In the genomic region with DNA sequence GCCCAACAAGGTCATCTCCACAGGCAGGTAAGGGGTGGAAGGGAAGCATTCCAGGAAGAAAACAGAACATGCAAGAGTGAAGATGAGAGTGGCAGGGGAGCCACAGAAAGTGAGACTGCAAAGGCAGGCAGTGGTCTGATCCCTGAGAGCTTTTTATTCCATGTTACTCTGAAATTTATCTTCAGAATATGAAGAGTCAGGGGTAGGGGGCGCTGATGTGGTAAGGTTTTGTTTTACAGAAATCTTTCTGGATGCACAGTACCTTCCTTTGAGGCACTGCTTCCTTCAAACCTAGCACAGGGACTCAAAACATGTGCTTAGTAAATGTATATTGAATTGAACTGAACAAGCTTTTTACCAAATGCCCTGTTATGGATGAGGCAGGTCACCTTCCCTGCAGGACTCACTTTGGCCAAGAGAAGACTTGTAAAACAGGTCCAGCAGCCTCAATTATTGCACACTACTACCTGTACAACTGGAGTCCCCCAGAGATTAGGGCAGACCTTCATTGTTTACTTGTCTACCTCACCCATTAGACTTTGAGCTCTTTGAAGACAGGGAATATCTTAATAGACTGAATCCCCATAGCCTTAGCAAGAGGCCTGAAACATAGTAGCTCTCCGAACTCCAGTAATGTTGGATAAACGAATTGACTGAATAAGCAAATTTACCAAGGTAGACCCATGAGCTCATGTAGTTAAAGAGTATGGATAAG, we compare ENCODE assay signal across 8 cellular contexts. TPM values are rescaled to one million over a fixed set of nuclear protein-coding genes. Genes with fewer than 3 reads are reported as not detected.
DNase-seq lines count a peak whose midpoint lies in the region; ATAC-seq, FAIRE-seq and TF ChIP-seq lines count a peak whose summit lies in the region.

No MANE protein-coding gene starts in this region.

- H3K9ac ChIP-seq in GM23248 = no peak overlapping the region

- DNase-seq in DMS 273 treated with DMSO at 0.1 percent for 48 hours (lab: John Stamatoyannopoulos, UW) (peak; percentile 5), GM23248 (no peak)

- no peak overlapping the region for H3K27ac ChIP-seq in GM23248

- H3K36me3 ChIP-seq in GM23248 (ENCODE audit: low read depth) = no peaks in the 10 kb centered on the region

- H3F3A ChIP-seq in GM23248 (ENCODE audit: insufficient read depth) = no peaks in the 10 kb centered on the region

- H3K4me3 ChIP-seq in iPS-11a (ENCODE audit: low read depth, low read length) (peak overlapping the region; percentile 80), GM23248 (no peak overlapping the region)

- FAIRE-seq in TTC549 (lab: Jason Lieb, UNC) = peak; percentile 15

- no peaks in the 10 kb centered on the region for H3K9me3 Mint-ChIP-seq in stimulated activated memory B cell treated with anti-CD40 and anti-IgM and Interleukin-4, amounts not matched to agents 10 μg/mL and 1 μg/mL and 100 μg/mL, for 72 hours

- H3K4me1 ChIP-seq in GM23248 (ENCODE audit: insufficient read depth) = no peaks in the 10 kb centered on the region

- H3K9me3 ChIP-seq in GM23248 (ENCODE audit: low read depth) = no peaks in the 10 kb centered on the region

- no peak overlapping the region for H3K27ac Mint-ChIP-seq in stimulated activated memory B cell treated with anti-CD40 and anti-IgM and Interleukin-4, amounts not matched to agents 10 μg/mL and 1 μg/mL and 100 μg/mL, for 72 hours

- no peaks in the 10 kb centered on the region for H3K9me2 ChIP-seq in GM23248 (ENCODE audit: insufficient read depth)

- no peak; the same call in 1 of the 2 replicates for TF ChIP-seq RAD21 in Ishikawa (IDR thresholded peaks at IDR 0.05; ENCODE audit: low read depth)

- H3K27me3 ChIP-seq in GM23248 (replicated peaks; ENCODE audit: insufficient read depth) = peaks cover 71% of the 10 kb centered on the region

- no peak overlapping the region for H3K4me3 Mint-ChIP-seq in stimulated activated memory B cell treated with anti-CD40 and anti-IgM and Interleukin-4, amounts not matched to agents 10 μg/mL and 1 μg/mL and 100 μg/mL, for 72 hours

- no peak overlapping the region for H2AFZ ChIP-seq in GM23248

- no peaks in the 10 kb centered on the region for H3K27me3 Mint-ChIP-seq in stimulated activated memory B cell treated with anti-CD40 and anti-IgM and Interleukin-4, amounts not matched to agents 10 μg/mL and 1 μg/mL and 100 μg/mL, for 72 hours

- ATAC-seq in stimulated activated memory B cell treated with anti-CD40 and anti-IgM and Interleukin-4, amounts not matched to agents 10 μg/mL and 1 μg/mL and 100 μg/mL, for 72 hours = no peak
- ATAC-seq in GM19467 (IDR thresholded peaks at IDR 0.05; ENCODE audit: unreplicated experiment) = no peak
- ATAC-seq in HG02884 (IDR thresholded peaks at IDR 0.05; ENCODE audit: unreplicated experiment) = no peak

- TF ChIP-seq EP300 in Ishikawa (IDR thresholded peaks at IDR 0.05; ENCODE audit: borderline replicate concordance) = no peak

- H3K4me2 ChIP-seq in GM23248 (ENCODE audit: unreplicated experiment) = no peak overlapping the region

- in situ Hi-C loops in GM23248 (cut with MboI) = no loop called here

- no peaks in the 10 kb centered on the region for H3K4me1 Mint-ChIP-seq in stimulated activated memory B cell treated with anti-CD40 and anti-IgM and Interleukin-4, amounts not matched to agents 10 μg/mL and 1 μg/mL and 100 μg/mL, for 72 hours

- H4K20me1 ChIP-seq in GM23248 (ENCODE audit: insufficient read depth) = no peaks in the 10 kb centered on the region

- H3K79me2 ChIP-seq in GM23248 (ENCODE audit: insufficient read depth) = no peaks in the 10 kb centered on the region

- WGBS in GM23248 (ENCODE audit: low coverage in 1 of 2, low lambda C conversion rate in 2 of 2, missing lambda C conversion rate in 2 of 2), 2 experiments = 65 to 75% methylated on average over 3 of the region's 3 CpGs

- H3K36me3 Mint-ChIP-seq in stimulated activated memory B cell treated with anti-CD40 and anti-IgM and Interleukin-4, amounts not matched to agents 10 μg/mL and 1 μg/mL and 100 μg/mL, for 72 hours = no peaks in the 10 kb centered on the region

TF ChIP-seq in Ishikawa, 13 proteins besides CTCF, POLR2A, EP300 and RAD21:
- peak; percentile 54 for TF ChIP-seq CEBPB (IDR thresholded peaks at IDR 0.05)
- no peak for TF ChIP-seq YY1 (IDR thresholded peaks at IDR 0.05; ENCODE audit: low read depth)
- TF ChIP-seq, protein P1, sequence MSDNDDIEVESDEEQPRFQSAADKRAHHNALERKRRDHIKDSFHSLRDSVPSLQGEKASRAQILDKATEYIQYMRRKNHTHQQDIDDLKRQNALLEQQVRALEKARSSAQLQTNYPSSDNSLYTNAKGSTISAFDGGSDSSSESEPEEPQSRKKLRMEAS (IDR thresholded peaks at IDR 0.05) = peak; percentile 49; the same call in 1 of the 2 replicates
- no peak for TF ChIP-seq ZBTB7A (IDR thresholded peaks at IDR 0.05; ENCODE audit: low read depth)
- peak; percentile 34; the same call in 1 of the 2 replicates for TF ChIP-seq TCF12 (IDR thresholded peaks at IDR 0.05; ENCODE audit: low read depth)
- 0 out of 2 replicates have a peak, but pooled peaks have one; percentile 10 for TF ChIP-seq NFIC (IDR thresholded peaks at IDR 0.05)

RNA-seq across cellular contexts. Expression of a gene that starts 2.2 kb away (rescaled TPM):
- 20.3 and 42.2 TPM in 2 replicates for total RNA-seq in GM23248 (2014; rRNA removed; shearing (Covaris generic))
- polyA plus RNA-seq in GM23248 (2016; fragmentation: Nextera tagmentation; extraction: Ambion mirVana) = 21.0 and 23.8 TPM in 2 replicates
